Comparison of ENCODE assay signal across 18 cellular contexts in genomic region chr16:430904-431303, GRCh38. TPM values are rescaled to one million over a fixed set of nuclear protein-coding genes. Genes with fewer than 3 reads are reported as not detected.
DNase-seq lines count a peak whose midpoint lies in the region; ATAC-seq, FAIRE-seq and TF ChIP-seq lines count a peak whose summit lies in the region.
"Had no signal": no experiment of that assay in that cellular context is flagged by ENCODE, and none has a peak within 500 bp of the region (broad histone marks: within the 10 kb centered on the region; RNA-seq: fewer than 3 reads in every experiment).

No MANE protein-coding gene starts in this region.

- H2AFZ ChIP-seq in H9 (ENCODE audit: low read length) (no peak overlapping the region), neural cell (ENCODE audit: low read depth, low read length) (no peak overlapping the region)
- H2AFZ ChIP-seq: GM23248 had no signal

- no peak overlapping the region for H4K8ac ChIP-seq in H9 (replicated peaks; ENCODE audit: insufficient read length, low read depth, low read length)

- no peak overlapping the region for H2BK15ac ChIP-seq in H9 (ENCODE audit: low read depth, low read length)

- no peak overlapping the region for H3K14ac ChIP-seq in H9 (ENCODE audit: insufficient read depth, low read length)

- no peak overlapping the region for H2BK20ac ChIP-seq in H9 (ENCODE audit: low read depth, low read length, poor library complexity, severe bottlenecking)

- ATAC-seq in T-helper 17 cell, result no peak
- ATAC-seq: CD8-positive, alpha-beta T cell; HCT116; HepG2 had no signal

- FAIRE-seq in urothelium cell line (lab: Jason Lieb, UNC), result peak; percentile 69
- FAIRE-seq: GM12891, H54, HepG2 had no signal

- H3K4me2 ChIP-seq in H9 (ENCODE audit: insufficient read depth, insufficient read length, low read length), result no peak overlapping the region
- H3K4me2 ChIP-seq in neural cell (ENCODE audit: low read length), result no peak overlapping the region

- H3F3A ChIP-seq in neural cell (ENCODE audit: insufficient read depth, low read length, poor library complexity, severe bottlenecking), result no peaks in the 10 kb centered on the region

- no peak for TF ChIP-seq RAD21 in neural cell (conservative IDR thresholded peaks at IDR 0.05)

- no peaks in the 10 kb centered on the region for H3K9me3 ChIP-seq in H9 (ENCODE audit: control insufficient read depth, low read depth, low read length)
- no peaks in the 10 kb centered on the region for H3K9me3 ChIP-seq in T-helper 17 cell (ENCODE audit: control insufficient read depth, low read length, poor library complexity, severe bottlenecking)
- no peaks in the 10 kb centered on the region for H3K9me3 ChIP-seq in neural cell (ENCODE audit: low read length)
- no peaks in the 10 kb centered on the region for H3K9me3 ChIP-seq in adrenal gland (replicated peaks in 1 of 3)
- H3K9me3 ChIP-seq: BLaER1 treated with 17β-estradiol and CSF1 and Interleukin-3, amounts not matched to agents 10 nM and 100 nM had no signal

- H2BK12ac ChIP-seq in H9 (ENCODE audit: insufficient read length, low read depth, low read length), result no peak overlapping the region

- no peaks in the 10 kb centered on the region for H3K4me1 ChIP-seq in H9 (ENCODE audit: insufficient read depth, low read length)
- peaks cover 9 to 31% of the 10 kb centered on the region in 2 donors for H3K4me1 ChIP-seq in adrenal gland (replicated peaks in 1 of 2)

- H3K27me3 ChIP-seq in H9 (ENCODE audit: insufficient read depth, low read length) (peaks cover 2% of the 10 kb centered on the region; the same call in 1 of the 2 replicates), neural cell (ENCODE audit: insufficient read depth, low read depth, low read length) (no peaks in the 10 kb centered on the region), adrenal gland (no peaks in the 10 kb centered on the region)
- H3K27me3 ChIP-seq: BLaER1 treated with 17β-estradiol and CSF1 and Interleukin-3, amounts not matched to agents 10 nM and 100 nM had no signal

- H3K23me2 ChIP-seq in H9 (ENCODE audit: insufficient read length, low read depth, low read length, poor library complexity, severe bottlenecking), result peaks cover 11% of the 10 kb centered on the region

- no peak overlapping the region for H3K4me3 Mint-ChIP-seq in H9
- no peak overlapping the region for H3K4me3 Mint-ChIP-seq in T-helper 17 cell
- H3K4me3 Mint-ChIP-seq: B cell; CD8-positive, alpha-beta T cell had no signal

- no peak overlapping the region for H3K27ac ChIP-seq in H9 (ENCODE audit: insufficient read length, low read depth, low read length)
- no peak overlapping the region for H3K27ac ChIP-seq in neural cell (ENCODE audit: low read length)
- no peak overlapping the region for H3K27ac ChIP-seq in adrenal gland
- H3K27ac ChIP-seq: BLaER1 treated with 17β-estradiol and CSF1 and Interleukin-3, amounts not matched to agents 10 nM and 100 nM; GM23248 had no signal

- no peak overlapping the region for H4K5ac ChIP-seq in H9 (ENCODE audit: insufficient read length, low read depth, low read length)

- H3K9ac ChIP-seq in H9 (ENCODE audit: extremely low read depth, insufficient read length, low read length) (no peak overlapping the region), neural cell (ENCODE audit: low read length) (no peak overlapping the region)
- H3K9ac ChIP-seq: BLaER1 treated with 17β-estradiol and CSF1 and Interleukin-3, amounts not matched to agents 10 nM and 100 nM; GM23248 had no signal

- DNase-seq in H9, result no peak
- DNase-seq in T-helper 17 cell, result no peak
- DNase-seq in urothelium cell line (ENCODE audit: low spot score), result no peak
- no peak for DNase-seq in dedifferentiated amniotic fluid mesenchymal stem cell (ENCODE audit: extremely low spot score)
- DNase-seq in adrenal gland, result no peak
- no peak for DNase-seq in NCI-H1105 (lab: John Stamatoyannopoulos, UW)
- DNase-seq: Calu3; CD8-positive, alpha-beta T cell; DMS79 treated with DMSO at 0.1 percent for 48 hours; EL; GM23248 had no signal

- H3K18ac ChIP-seq in H9 (ENCODE audit: insufficient read length, low read depth, low read length), result no peak overlapping the region

- H4K20me1 ChIP-seq in H9 (ENCODE audit: control insufficient read depth, insufficient read depth, insufficient read length) (no peaks in the 10 kb centered on the region), neural cell (ENCODE audit: insufficient read depth) (peaks cover 16% of the 10 kb centered on the region)

- H3K56ac ChIP-seq in H9 (ENCODE audit: insufficient read length, low read depth, low read length), result no peak overlapping the region

- H2AK5ac ChIP-seq in H9 (ENCODE audit: insufficient read length, low read length), result no peak overlapping the region

- H4K91ac ChIP-seq in H9 (ENCODE audit: insufficient read length, low read depth, low read length), result no peak overlapping the region

- H3K4me1 Mint-ChIP-seq in H9, result peaks cover 13 to 19% of the 10 kb centered on the region in 2 experiments
- H3K4me1 Mint-ChIP-seq in T-helper 17 cell, result peaks cover 24% of the 10 kb centered on the region

- no peak for TF ChIP-seq POLR2A in adrenal gland (IDR thresholded peaks at IDR 0.05)

- H3K23ac ChIP-seq in H9 (ENCODE audit: insufficient read length, low read depth, low read length), result no peak overlapping the region

- H3K4me3 ChIP-seq in neural cell (ENCODE audit: low read length) (peak overlapping the region; percentile 100), adrenal gland (no peak overlapping the region)
- H3K4me3 ChIP-seq: BLaER1 treated with 17β-estradiol and CSF1 and Interleukin-3, amounts not matched to agents 10 nM and 100 nM; GM23248 had no signal

- intact Hi-C loops in adrenal gland (cut with DNase I), result loop anchor here in 1 of 2 donors (10.0 kb wide), 1 partner anchor 94 kb away; the partner anchor contains the start of gene CAPN15

- no peak for TF ChIP-seq CTCF in H9 (conservative IDR thresholded peaks at IDR 0.05)
- no peak for TF ChIP-seq CTCF in neural cell (IDR thresholded peaks at IDR 0.05; ENCODE audit: poor library complexity, severe bottlenecking)
- TF ChIP-seq CTCF in adrenal gland (IDR thresholded peaks at IDR 0.05), result no peak

- peaks cover 16% of the 10 kb centered on the region for H3K27me3 Mint-ChIP-seq in H9 (ENCODE audit: low read depth)
- no peaks in the 10 kb centered on the region for H3K27me3 Mint-ChIP-seq in T-helper 17 cell
- H3K27me3 Mint-ChIP-seq: B cell had no signal

- H2BK120ac ChIP-seq in H9 (ENCODE audit: low read depth, low read length, poor library complexity, severe bottlenecking), result no peak overlapping the region

- no peaks in the 10 kb centered on the region for H3K9me2 ChIP-seq in neural cell (ENCODE audit: insufficient read depth, low read length)

- H3K36me3 Mint-ChIP-seq in H9 (ENCODE audit: insufficient read depth in 1 of 3, low read depth in 3 of 3) (peaks cover 7 to 28% (median 19%) of the 10 kb centered on the region in 3 experiments; a peak in 6 of 7 replicates), T-helper 17 cell (ENCODE audit: low read depth) (no peaks in the 10 kb centered on the region)

- no peaks in the 10 kb centered on the region for H3K36me3 ChIP-seq in neural cell (ENCODE audit: insufficient read depth, low read length)
- no peaks in the 10 kb centered on the region for H3K36me3 ChIP-seq in adrenal gland (replicated peaks in 1 of 2)

- H3K79me2 ChIP-seq in H9 (ENCODE audit: insufficient read depth, low read length), result peaks cover 5% of the 10 kb centered on the region; the same call in 1 of the 2 replicates
- H3K79me2 ChIP-seq in neural cell (replicated peaks; ENCODE audit: insufficient read depth, low read length), result peaks cover 76% of the 10 kb centered on the region

- H3K27ac Mint-ChIP-seq in H9 (peak overlapping the region in 2 of 3 experiments; percentile 1 to 35; a peak in 2 of 7 replicates), T-helper 17 cell (peak overlapping the region; percentile 67)
- H3K27ac Mint-ChIP-seq: B cell; CD8-positive, alpha-beta T cell had no signal

- WGBS in H9 (ENCODE audit: extremely low coverage, insufficient read length, low lambda C conversion rate), result 100% methylated on average over 1 of the region's 7 CpGs
- WGBS in adrenal gland, 4 donors, result 95 to 98% (median 96%) methylated on average over 7 of the region's 7 CpGs

- H2BK5ac ChIP-seq in H9 (ENCODE audit: insufficient read length, low read length), result no peak overlapping the region

- no peak for TF ChIP-seq EP300 in neural cell (conservative IDR thresholded peaks at IDR 0.05; ENCODE audit: poor library complexity, severe bottlenecking)

- H3K4ac ChIP-seq in H9 (ENCODE audit: low read depth, low read length), result no peak overlapping the region

- no peaks in the 10 kb centered on the region for H3K9me3 Mint-ChIP-seq in H9
- H3K9me3 Mint-ChIP-seq: CD8-positive, alpha-beta T cell had no signal

- no peak overlapping the region for H3T11ph ChIP-seq in H9 (ENCODE audit: low read length)

- no peaks in the 10 kb centered on the region for H3K79me1 ChIP-seq in H9 (ENCODE audit: insufficient read depth, low read depth, low read length, poor library complexity, severe bottlenecking)

TF ChIP-seq in neural cell, 6 proteins besides CTCF, POLR2A, EP300 and RAD21 (continues in another document):
- TF ChIP-seq SMC3 (conservative IDR thresholded peaks at IDR 0.05; ENCODE audit: poor library complexity), result no peak
- no peak for TF ChIP-seq TAF1 (IDR thresholded peaks at IDR 0.05; ENCODE audit: low read depth)
- TF ChIP-seq POLR2AphosphoS5 (IDR thresholded peaks at IDR 0.05), result no peak

RNA-seq across cellular contexts. Expression of gene RAB11FIP3, which starts 5.5 kb away (rescaled TPM):
- 37.1 TPM in 2 replicates for total RNA-seq in H9 (2021)
- total RNA-seq in T-helper 17 cell, result 10 to 100 TPM; 39.9 to 45.1 TPM
- 55.0 and 60.4 TPM in 2 replicates for polyA plus RNA-seq in neural cell
- 47.9 and 55.8 TPM in 2 replicates for polyA minus RNA-seq in neural cell
- total RNA-seq in adrenal gland, result 10 to 100 TPM; 28.1 to 53.0 (median 40.8) TPM
- polyA plus RNA-seq in adrenal gland, result 10 to 100 TPM; 12.7 to 63.4 (median 44.2) TPM

RNA-seq across cellular contexts. Expression of gene DECR2, which starts 29.2 kb away (rescaled TPM):
- 38.8 and 39.3 TPM in 2 replicates for total RNA-seq in H9 (2021)
- 1 to 10 TPM; 7.5 to 9.0 TPM for total RNA-seq in T-helper 17 cell
- polyA plus RNA-seq in neural cell, result 58.8 and 71.8 TPM in 2 replicates
- polyA minus RNA-seq in neural cell, result 11.2 and 18.0 TPM in 2 replicates
- total RNA-seq in adrenal gland, result 10 to 100 TPM; 29.6 to 65.5 (median 41.7) TPM
- polyA plus RNA-seq in adrenal gland, result 100 to 1,000 TPM in 2 of 3 donors, 1 to 10 TPM in 1; 5.9 to 143 (median 105) TPM

RNA-seq across cellular contexts. Expression of gene NME4, which starts 33.9 kb away (rescaled TPM):
- total RNA-seq in H9 (2021), result 319 and 320 TPM in 2 replicates
- 10 to 100 TPM; 31.9 to 39.8 TPM for total RNA-seq in T-helper 17 cell
- polyA plus RNA-seq in neural cell, result 63.4 and 65.2 TPM in 2 replicates
- polyA minus RNA-seq in neural cell, result 17.9 and 19.7 TPM in 2 replicates
- 100 to 1,000 TPM; 127 to 214 (median 157) TPM for total RNA-seq in adrenal gland
- 100 to 1,000 TPM in 2 of 3 donors, 10 to 100 TPM in 1; 67.8 to 492 (median 347) TPM for polyA plus RNA-seq in adrenal gland

RNA-seq across cellular contexts. Expression of gene PGAP6, which starts 49.1 kb away (rescaled TPM):
- 111 and 114 TPM in 2 replicates for total RNA-seq in H9 (2021)
- total RNA-seq in T-helper 17 cell, result 100 to 1,000 TPM in 1 of 2 donors, 10 to 100 TPM in 1; 39.7 to 106 TPM
- polyA plus RNA-seq in neural cell, result 36.7 and 47.3 TPM in 2 replicates
- 28.4 and 39.9 TPM in 2 replicates for polyA minus RNA-seq in neural cell
- 10 to 100 TPM; 31.7 to 66.7 (median 47.5) TPM for total RNA-seq in adrenal gland
- 10 to 100 TPM; 18.2 to 55.5 (median 39.0) TPM for polyA plus RNA-seq in adrenal gland
